ENCODE assay signal across 33 cellular contexts in genomic region chr22:26662160-26662559, GRCh38. TPM values are rescaled to one million over a fixed set of nuclear protein-coding genes. Genes with fewer than 3 reads are reported as not detected.
"Had no signal": no experiment of that assay in that cellular context is flagged by ENCODE, and none has a peak within 500 bp of the region (broad histone marks: within the 10 kb centered on the region; RNA-seq: fewer than 3 reads in every experiment).

No MANE protein-coding gene starts in this region.

- H3K4me3 Mint-ChIP-seq: activated CD4-positive, alpha-beta T cell treated with anti-CD3 and anti-CD28 coated beads for 36 hours; WTC11 had no signal

- H3K27ac ChIP-seq: body of pancreas, cardiac muscle cell, coronary artery, gastrocnemius medialis, testis had no signal

- H3K9me3 ChIP-seq: body of pancreas, gastrocnemius medialis, mucosa of descending colon, spleen, testis, transverse colon had no signal

- ATAC-seq: activated CD4-positive, alpha-beta T cell treated with anti-CD3 and anti-CD28 coated beads for 36 hours; activated naive CD4-positive, alpha-beta T cell treated with anti-CD3 and anti-CD28 coated beads, Interleukin-2, amount 50 U/mL, for 72 hours; body of pancreas; gastrocnemius medialis; left cardiac atrium; left ventricle myocardium superior; mucosa of descending colon; right cardiac atrium; WTC11 had no signal

- H3K27me3 ChIP-seq: testis had no signal

- H3K4me3 ChIP-seq: body of pancreas, cardiac muscle cell, coronary artery, gastrocnemius medialis, mucosa of descending colon, spleen, testis, transverse colon had no signal

- H3K9me3 Mint-ChIP-seq: activated naive CD4-positive, alpha-beta T cell treated with anti-CD3 and anti-CD28 coated beads, Interleukin-2, amount 50 U/mL, for 72 hours; WTC11 had no signal

- H3K36me3 ChIP-seq: cardiac muscle cell, gastrocnemius medialis, spleen, transverse colon had no signal

- DNase-seq: activated CD4-positive, alpha-beta T cell treated with anti-CD3 and anti-CD28 coated beads for 36 hours; activated CD8-positive, alpha-beta memory T cell treated with anti-CD3 and anti-CD28 coated beads, Interleukin-2, amount 50 U/mL, for 4 hours; activated naive CD4-positive, alpha-beta T cell; activated T-cell treated with anti-CD3 and anti-CD28 coated beads, Interleukin-2, amount 50 U/mL, for 1 hour; body of pancreas; dorsolateral prefrontal cortex; effector memory CD4-positive, alpha-beta T cell; erythroblast; gastrocnemius medialis; head of caudate nucleus; hippocampal formation; left cardiac atrium; left ventricle myocardium superior; mucosa of descending colon; posterior cingulate gyrus; right cardiac atrium; stimulated activated naive CD4-positive, alpha-beta T cell treated with Interleukin-2 at 50 U/mL for 16 hours; T-helper 2 cell; testis; transverse colon had no signal

- H3K27ac Mint-ChIP-seq: activated CD4-positive, alpha-beta T cell treated with anti-CD3 and anti-CD28 coated beads for 36 hours; WTC11 had no signal

RNA-seq across cellular contexts. Expression of gene CRYBA4, which starts 40.4 kb away (rescaled TPM):
- total RNA-seq: activated CD4-positive, alpha-beta T cell treated with anti-CD3 and anti-CD28 coated beads for 36 hours; activated CD8-positive, alpha-beta memory T cell treated with anti-CD3 and anti-CD28 coated beads for 36 hours; activated naive CD4-positive, alpha-beta T cell treated with anti-CD3 and anti-CD28 coated beads, Interleukin-2, amount 50 U/mL, for 72 hours; body of pancreas; cardiac muscle cell; cerebellum; gastrocnemius medialis; left cardiac atrium; left ventricle myocardium superior; lung microvascular endothelial cell; mesenteric fat pad; mucosa of descending colon; myocyte; omental fat pad; right cardiac atrium; spleen; transverse colon; urinary bladder had no signal
- polyA plus RNA-seq: keratinocyte, right cardiac atrium, urinary bladder had no signal

RNA-seq across cellular contexts. Expression of gene CRYBB1, which starts 44.3 kb away (rescaled TPM):
- total RNA-seq: activated CD4-positive, alpha-beta T cell treated with anti-CD3 and anti-CD28 coated beads for 36 hours; activated CD8-positive, alpha-beta memory T cell treated with anti-CD3 and anti-CD28 coated beads for 36 hours; activated naive CD4-positive, alpha-beta T cell treated with anti-CD3 and anti-CD28 coated beads, Interleukin-2, amount 50 U/mL, for 72 hours; cardiac muscle cell; myocyte; testis had no signal
- polyA plus RNA-seq: cardiac muscle cell, keratinocyte had no signal
